Comparison of ENCODE assay signal across 9 cellular contexts in the genomic region with DNA sequence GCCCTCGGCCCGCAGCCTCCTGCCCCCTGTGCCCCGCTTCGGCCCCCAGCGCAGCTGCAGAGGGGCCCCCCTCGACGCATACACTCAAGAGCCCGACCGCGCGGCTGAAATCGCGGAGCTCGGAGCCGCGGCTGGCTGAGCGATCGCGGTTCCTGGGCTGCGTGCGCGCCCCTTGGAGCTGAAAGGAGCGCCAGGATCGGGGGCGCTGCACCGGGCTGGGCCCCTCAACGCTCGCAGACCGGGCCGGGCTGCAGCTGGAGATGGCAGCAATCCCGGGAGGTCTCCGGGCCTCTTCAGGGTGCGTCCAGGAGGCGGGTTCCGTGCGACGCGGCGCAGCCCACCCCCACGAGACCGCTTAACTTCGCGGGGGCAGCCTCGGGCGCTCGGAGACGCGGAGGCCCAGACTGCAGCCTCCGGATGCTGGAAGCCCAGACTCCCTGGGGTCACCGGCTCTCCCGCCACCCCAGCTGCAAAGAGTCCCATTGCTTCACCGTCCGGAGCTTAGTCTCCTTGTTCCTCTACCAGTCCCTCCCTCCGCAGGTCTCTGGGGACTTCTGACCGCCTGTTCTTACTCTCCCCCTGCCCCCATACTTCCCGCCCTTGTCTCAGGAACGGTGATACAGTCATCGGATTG.
DNase-seq lines count a peak whose midpoint lies in the region; ATAC-seq and TF ChIP-seq lines count a peak whose summit lies in the region.
"Had no signal": no experiment of that assay in that cellular context is flagged by ENCODE, and none has a peak within 500 bp of the region (broad histone marks: within the 10 kb centered on the region; RNA-seq: fewer than 3 reads in every experiment).

No MANE protein-coding gene starts in this region.

- peak; percentile 37 for DNase-seq in NCI-H748 (lab: John Stamatoyannopoulos, UW; ENCODE audit: unreplicated experiment)
- no peak for DNase-seq in NCI-H748 treated with DMSO at 0.1 percent for 48 hours (lab: John Stamatoyannopoulos, UW)
- DNase-seq in Karpas-422, result peak; percentile 63
- DNase-seq in lower lobe of right lung, result peak; percentile 47
- no peak for DNase-seq in vagina (ENCODE audit: extremely low spot score in 2 of 2)
- DNase-seq in NCI-H345 (lab: John Stamatoyannopoulos, UW), result no peak
- DNase-seq: DND-41 had no signal

- H3K36me3 ChIP-seq in Karpas-422 (ENCODE audit: insufficient read depth, low read length) (no peaks in the 10 kb centered on the region), lower lobe of right lung (no peaks in the 10 kb centered on the region), vagina (no peaks in the 10 kb centered on the region)

- no peaks in the 10 kb centered on the region for H3K27me3 ChIP-seq in Karpas-422 (ENCODE audit: low read length)
- peaks cover 36% of the 10 kb centered on the region for H3K27me3 ChIP-seq in lower lobe of right lung (ENCODE audit: low read depth)
- H3K27me3 ChIP-seq in vagina, result no peaks in the 10 kb centered on the region

- peaks cover 10% of the 10 kb centered on the region; the same call in 1 of the 2 replicates for H4K20me1 ChIP-seq in Karpas-422 (ENCODE audit: insufficient read depth, low read depth, low read length)

- peaks cover 13% of the 10 kb centered on the region for H3K4me1 Mint-ChIP-seq in brain

- peak; percentile 7 to 25 for ATAC-seq in lower lobe of right lung
- ATAC-seq in HG03378 (IDR thresholded peaks at IDR 0.05; ENCODE audit: unreplicated experiment), result no peak

- H3K27ac ChIP-seq in Karpas-422 (ENCODE audit: low read length) (no peak overlapping the region), lower lobe of right lung (no peak overlapping the region), vagina (no peak overlapping the region)

- peaks cover 0 to 12% (median 2%) of the 10 kb centered on the region in 5 experiments for H3K9me3 Mint-ChIP-seq in brain

- peaks cover 26% of the 10 kb centered on the region for H3K27me3 Mint-ChIP-seq in brain

- H3K4me1 ChIP-seq in Karpas-422 (ENCODE audit: low read length), result peaks cover 37% of the 10 kb centered on the region
- peaks cover 25% of the 10 kb centered on the region for H3K4me1 ChIP-seq in lower lobe of right lung
- peaks cover 14% of the 10 kb centered on the region for H3K4me1 ChIP-seq in vagina

- no peak overlapping the region for H3K27ac Mint-ChIP-seq in brain

- no peaks in the 10 kb centered on the region for H3K79me2 ChIP-seq in Karpas-422 (ENCODE audit: low read length)

- H3K9me3 ChIP-seq in Karpas-422 (ENCODE audit: low read length) (no peaks in the 10 kb centered on the region), lower lobe of right lung (no peaks in the 10 kb centered on the region), vagina (no peaks in the 10 kb centered on the region)

- peak overlapping the region; percentile 32; the same call in 1 of the 2 replicates for H2AFZ ChIP-seq in Karpas-422 (ENCODE audit: low read length)

- H3K4me3 Mint-ChIP-seq in brain, result peak overlapping the region; percentile 65 to 72 (median 69)

- intact Hi-C loops in lower lobe of right lung (cut with DNase I) (no loop called here), vagina (cut with DNase I) (no loop called here)

- H3K9me2 ChIP-seq in Karpas-422 (replicated peaks; ENCODE audit: insufficient read depth, low read length), result no peaks in the 10 kb centered on the region

- no peaks in the 10 kb centered on the region for H3K36me3 Mint-ChIP-seq in brain

- TF ChIP-seq POLR2A in vagina (IDR thresholded peaks at IDR 0.05), result no peak

- H3K4me2 ChIP-seq in Karpas-422 (ENCODE audit: low read depth, low read length, poor library complexity, severe bottlenecking), result peak overlapping the region; percentile 79

- peak overlapping the region; percentile 52 for H3K9ac ChIP-seq in Karpas-422 (ENCODE audit: low read length)

- H3K4me3 ChIP-seq in Karpas-422 (ENCODE audit: low read length), result peak overlapping the region; percentile 69
- peak overlapping the region; percentile 46 for H3K4me3 ChIP-seq in lower lobe of right lung
- peak overlapping the region; percentile 32 to 46 for H3K4me3 ChIP-seq in vagina

- no peak for TF ChIP-seq CTCF in brain (conservative IDR thresholded peaks at IDR 0.05)
- no peak for TF ChIP-seq CTCF in lower lobe of right lung (IDR thresholded peaks at IDR 0.05)
- TF ChIP-seq CTCF in vagina (IDR thresholded peaks at IDR 0.05), result no peak

Comparison
In these comparisons a context has a peak if more than half of its experiments do, and no peak if none do; other contexts are left out.
1. DNase-seq: peak in NCI-H748 (single experiment), Karpas-422 (single experiment) and lower lobe of right lung (single experiment); none in NCI-H748 treated with DMSO at 0.1 percent for 48 hours (single experiment), vagina (0 of 2) and NCI-H345 (single experiment).
2. Peak in every context shown above with its lines, with median percentiles within 50 percentile points of each other: H3K4me3 ChIP-seq.